Comparison of ENCODE assay signal across 2 cellular contexts in genomic region chr22:44438056-44438455, GRCh38.
TF ChIP-seq lines count a peak whose summit lies in the region.

No MANE protein-coding gene starts in this region.

TF ChIP-seq in HEK293, 187 proteins besides CTCF, POLR2A, EP300 and RAD21 (continued from another document):
- TF ChIP-seq ZBTB48 (tag by site-specific recombination; IDR thresholded peaks at IDR 0.05) = no peak
- no peak for TF ChIP-seq ZNF843 (tag by site-specific recombination; IDR thresholded peaks at IDR 0.05)
- no peak for TF ChIP-seq GLI4 (tag by site-specific recombination; IDR thresholded peaks at IDR 0.05)
- TF ChIP-seq, protein P1, sequence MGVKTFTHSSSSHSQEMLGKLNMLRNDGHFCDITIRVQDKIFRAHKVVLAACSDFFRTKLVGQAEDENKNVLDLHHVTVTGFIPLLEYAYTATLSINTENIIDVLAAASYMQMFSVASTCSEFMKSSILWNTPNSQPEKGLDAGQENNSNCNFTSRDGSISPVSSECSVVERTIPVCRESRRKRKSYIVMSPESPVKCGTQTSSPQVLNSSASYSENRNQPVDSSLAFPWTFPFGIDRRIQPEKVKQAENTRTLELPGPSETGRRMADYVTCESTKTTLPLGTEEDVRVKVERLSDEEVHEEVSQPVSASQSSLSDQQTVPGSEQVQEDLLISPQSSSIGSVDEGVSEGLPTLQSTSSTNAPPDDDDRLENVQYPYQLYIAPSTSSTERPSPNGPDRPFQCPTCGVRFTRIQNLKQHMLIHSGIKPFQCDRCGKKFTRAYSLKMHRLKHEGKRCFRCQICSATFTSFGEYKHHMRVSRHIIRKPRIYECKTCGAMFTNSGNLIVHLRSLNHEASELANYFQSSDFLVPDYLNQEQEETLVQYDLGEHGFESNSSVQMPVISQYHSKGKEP (tag by site-specific recombination; IDR thresholded peaks at IDR 0.05) = no peak
- no peak for TF ChIP-seq ZBTB49 (tag by site-specific recombination; IDR thresholded peaks at IDR 0.05; ENCODE audit: low read depth)
- no peak for TF ChIP-seq ZNF792 (tag by site-specific recombination; IDR thresholded peaks at IDR 0.05)

TF ChIP-seq in WTC11, 78 proteins besides CTCF, POLR2A, EP300 and RAD21 (continued from another document):
- TF ChIP-seq SOX15 (CRISPR knock-in tag; IDR thresholded peaks at IDR 0.05) = no peak
